ENCODE assay signal across 8 cellular contexts in genomic region chr12:104462931-104463339, GRCh38. TPM values are rescaled to one million over a fixed set of nuclear protein-coding genes. Genes with fewer than 3 reads are reported as not detected.
DNase-seq lines count a peak whose midpoint lies in the region; ATAC-seq and TF ChIP-seq lines count a peak whose summit lies in the region.

No MANE protein-coding gene starts in this region.

- H3K4me3 Mint-ChIP-seq in CD14-positive monocyte (peak overlapping the region; percentile 72 to 77), IgD-negative memory B cell (peak overlapping the region; percentile 72 to 90 (median 84))

- H3K36me3 Mint-ChIP-seq in CD14-positive monocyte (peaks cover 17 to 18% of the 10 kb centered on the region in 2 donors), IgD-negative memory B cell (peaks cover 5% of the 10 kb centered on the region)
- H3K36me3 Mint-ChIP-seq in activated naive CD4-positive, alpha-beta T cell treated with anti-CD3 and anti-CD28 coated beads, Interleukin-2, amount 50 U/mL, for 72 hours, result peaks cover 9 to 49% of the 10 kb centered on the region in 2 donors

- DNase-seq in CD14-positive monocyte (ENCODE audit: low spot score) (no peak), T1000 (lab: John Stamatoyannopoulos, UW) (no peak), dedifferentiated amniotic fluid mesenchymal stem cell (ENCODE audit: extremely low spot score) (no peak), GM19240 (ENCODE audit: insufficient read length, low spot score) (no peak)
- DNase-seq in activated naive CD4-positive, alpha-beta T cell treated with anti-CD3 and anti-CD28 coated beads, Interleukin-2, amount 50 U/mL, for 72 hours (ENCODE audit: low spot score in 2 of 2), result no peak
- peak; percentile 51 for DNase-seq in stimulated activated naive CD8-positive, alpha-beta T cell treated with anti-CD3 and anti-CD28 coated beads, Interleukin-15, Interleukin-2, amounts not matched to agents 100 U/mL and 50 U/mL, for 24 hours

- ATAC-seq in GM19395 (IDR thresholded peaks at IDR 0.05; ENCODE audit: unreplicated experiment), result peak; percentile 56
- peak; percentile 59 to 69 for ATAC-seq in activated naive CD4-positive, alpha-beta T cell treated with anti-CD3 and anti-CD28 coated beads, Interleukin-2, amount 50 U/mL, for 72 hours
- ATAC-seq in stimulated activated naive CD8-positive, alpha-beta T cell treated with anti-CD3 and anti-CD28 coated beads, Interleukin-15, Interleukin-2, amounts not matched to agents 100 U/mL and 50 U/mL, for 24 hours, result peak; percentile 63

- intact Hi-C loops in CD14-positive monocyte (cut with micrococcal nuclease), result loop anchor here in 1 of 2 donors (10.0 kb wide), 1 partner anchor 282 kb away; no protein-coding TSS in a partner anchor

- peaks cover 82% of the 10 kb centered on the region for H3K4me1 Mint-ChIP-seq in CD14-positive monocyte
- peaks cover 57 to 70% (median 63%) of the 10 kb centered on the region in 3 donors for H3K4me1 Mint-ChIP-seq in IgD-negative memory B cell

- H3K27me3 Mint-ChIP-seq in CD14-positive monocyte (ENCODE audit: low read depth in 3 of 3), result peaks cover 0 to 2% (median 0%) of the 10 kb centered on the region in 3 donors
- H3K27me3 Mint-ChIP-seq in IgD-negative memory B cell, result no peaks in the 10 kb centered on the region

- H3K27ac Mint-ChIP-seq in CD14-positive monocyte (peak overlapping the region; percentile 89 to 96 (median 94)), IgD-negative memory B cell (peak overlapping the region; percentile 74 to 97 (median 97))
- peak overlapping the region; percentile 55 to 84 for H3K27ac Mint-ChIP-seq in activated naive CD4-positive, alpha-beta T cell treated with anti-CD3 and anti-CD28 coated beads, Interleukin-2, amount 50 U/mL, for 72 hours

- TF ChIP-seq CTCF in CD14-positive monocyte (IDR thresholded peaks at IDR 0.05), result no peak

- peaks cover 0 to 2% (median 0%) of the 10 kb centered on the region in 7 donors for H3K9me3 Mint-ChIP-seq in CD14-positive monocyte
- H3K9me3 Mint-ChIP-seq in IgD-negative memory B cell, result no peaks in the 10 kb centered on the region
- peaks cover 0 to 4% of the 10 kb centered on the region in 2 donors for H3K9me3 Mint-ChIP-seq in activated naive CD4-positive, alpha-beta T cell treated with anti-CD3 and anti-CD28 coated beads, Interleukin-2, amount 50 U/mL, for 72 hours

RNA-seq across cellular contexts. Expression of gene CHST11, which starts 6.2 kb away (rescaled TPM):
- polyA plus RNA-seq in CD14-positive monocyte (10 to 100 TPM; 44.4 to 48.4 TPM), IgD-negative memory B cell (41.7 TPM)
- 10 to 100 TPM; 20.0 to 40.0 TPM for total RNA-seq in activated naive CD4-positive, alpha-beta T cell treated with anti-CD3 and anti-CD28 coated beads, Interleukin-2, amount 50 U/mL, for 72 hours
